Comparison of ENCODE assay signal across 14 cellular contexts in the genomic region with DNA sequence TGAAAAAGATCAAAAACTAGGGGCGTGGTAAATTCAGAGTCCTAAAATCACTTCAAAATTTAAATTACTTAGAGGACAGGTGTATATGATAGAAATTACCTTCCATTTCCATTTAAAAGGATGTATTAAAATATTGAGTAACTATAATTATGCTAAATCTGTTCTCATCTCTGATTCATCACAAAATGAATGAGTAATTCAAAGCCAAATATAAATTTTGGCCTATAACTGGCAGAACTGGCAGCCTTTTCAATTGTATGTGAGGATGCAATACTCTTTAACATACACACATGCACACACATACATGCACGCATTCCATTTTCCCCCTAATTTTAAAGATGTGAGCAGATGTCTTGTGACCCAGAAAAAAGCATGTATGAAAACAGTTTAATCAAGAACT.
DNase-seq lines count a peak whose midpoint lies in the region; ATAC-seq and TF ChIP-seq lines count a peak whose summit lies in the region.
"Had no signal": no experiment of that assay in that cellular context is flagged by ENCODE, and none has a peak within 500 bp of the region (broad histone marks: within the 10 kb centered on the region; RNA-seq: fewer than 3 reads in every experiment).

No MANE protein-coding gene starts in this region.

- no peak for ATAC-seq in PC-3
- ATAC-seq: GM23338 had no signal

- TF ChIP-seq CTCF in PC-3 (conservative IDR thresholded peaks at IDR 0.05; ENCODE audit: low read depth, low read length) (no peak), epithelial cell of esophagus (IDR thresholded peaks at IDR 0.05; ENCODE audit: insufficient read depth, low read depth, low read length, missing control alignments) (no peak), tibial artery (IDR thresholded peaks at IDR 0.05) (no peak)

- intact Hi-C loops in PC-3 (cut with micrococcal nuclease) = loop anchor here (5.0 kb wide), 1 partner anchor 58 kb away; no protein-coding TSS in a partner anchor
- intact Hi-C loops in tibial artery (cut with DNase I; ENCODE audit: low total_unique reads) = no loop called here

- H3K4me2 ChIP-seq in GM23248 (ENCODE audit: unreplicated experiment) (no peak overlapping the region), PC-3 (ENCODE audit: low read length) (no peak overlapping the region)
- H3K4me2 ChIP-seq: GM23338 had no signal

- H3F3A ChIP-seq in GM23248 (ENCODE audit: insufficient read depth) = no peaks in the 10 kb centered on the region
- H3F3A ChIP-seq in PC-3 (ENCODE audit: low read length, unreplicated experiment) = no peaks in the 10 kb centered on the region

- H3K36me3 ChIP-seq in GM23248 (ENCODE audit: low read depth) (no peaks in the 10 kb centered on the region), PC-3 (ENCODE audit: low read depth, low read length) (no peaks in the 10 kb centered on the region), tibial artery (no peaks in the 10 kb centered on the region)
- H3K36me3 ChIP-seq: HAP-1 had no signal

- H4K20me1 ChIP-seq in GM23248 (ENCODE audit: insufficient read depth) (no peaks in the 10 kb centered on the region), PC-3 (ENCODE audit: low read length) (no peaks in the 10 kb centered on the region)

- no peaks in the 10 kb centered on the region for H3K9me3 ChIP-seq in GM23248 (ENCODE audit: low read depth)
- no peaks in the 10 kb centered on the region for H3K9me3 ChIP-seq in PC-3 (ENCODE audit: low read length)
- no peaks in the 10 kb centered on the region for H3K9me3 ChIP-seq in tibial artery
- H3K9me3 ChIP-seq: HAP-1 had no signal

- CTCF ChIA-PET in PC-3 (lab: Charles Lee) = no interaction called here

- H3K79me2 ChIP-seq in GM23248 (ENCODE audit: insufficient read depth) (no peaks in the 10 kb centered on the region), PC-3 (ENCODE audit: low read length) (no peaks in the 10 kb centered on the region)

- H3K9me2 ChIP-seq in GM23248 (ENCODE audit: insufficient read depth) (no peaks in the 10 kb centered on the region), PC-3 (replicated peaks; ENCODE audit: low read length) (no peaks in the 10 kb centered on the region)

- POLR2A ChIA-PET in PC-3 (lab: Charles Lee; ENCODE audit: unreplicated experiment) = no interaction called here

- in situ Hi-C loops in GM23248 (cut with MboI) = no loop called here

- H3K4me3 ChIP-seq in GM23248 = no peak overlapping the region
- no peak overlapping the region for H3K4me3 ChIP-seq in PC-3 (ENCODE audit: low read length)
- no peak overlapping the region for H3K4me3 ChIP-seq in epithelial cell of esophagus (ENCODE audit: low read length)
- H3K4me3 ChIP-seq in tibial artery = no peak overlapping the region
- H3K4me3 ChIP-seq: GM23338, HAP-1 had no signal

- H2AFZ ChIP-seq in GM23248 (no peak overlapping the region), PC-3 (ENCODE audit: low read length) (no peak overlapping the region)
- H2AFZ ChIP-seq: GM23338 had no signal

- H3K27me3 ChIP-seq in GM23248 (replicated peaks; ENCODE audit: insufficient read depth) (no peaks in the 10 kb centered on the region), PC-3 (ENCODE audit: low read length) (no peaks in the 10 kb centered on the region), tibial artery (no peaks in the 10 kb centered on the region)

- no peak overlapping the region for H3K27ac ChIP-seq in GM23248
- H3K27ac ChIP-seq in PC-3 (ENCODE audit: low read length) = no peak overlapping the region
- H3K27ac ChIP-seq in tibial artery = no peak overlapping the region

- H3K4me1 ChIP-seq in GM23248 (ENCODE audit: insufficient read depth) (peaks cover 4% of the 10 kb centered on the region; the same call in 1 of the 2 replicates), PC-3 (ENCODE audit: insufficient read depth, low read length) (peaks cover 28% of the 10 kb centered on the region), tibial artery (no peaks in the 10 kb centered on the region)
- H3K4me1 ChIP-seq: HAP-1 had no signal

- H3K9ac ChIP-seq in GM23248 (no peak overlapping the region), PC-3 (ENCODE audit: low read length) (no peak overlapping the region)

- WGBS in GM23248 (ENCODE audit: low coverage in 1 of 2, low lambda C conversion rate in 2 of 2, missing lambda C conversion rate in 2 of 2), 2 experiments = 69 to 79% methylated on average over 2 of the region's 2 CpGs

- DNase-seq in GM23248 = peak; percentile 18
- peak; percentile 54 for DNase-seq in PC-3
- peak; percentile 41 for DNase-seq in epithelial cell of esophagus (ENCODE audit: low read depth)
- DNase-seq in tibial artery = no peak
- no peak for DNase-seq in stimulated activated CD4-positive, alpha-beta T cell treated with anti-CD3 and anti-CD28 coated beads, Interleukin-12 subunit alpha, Interleukin-12 subunit beta, amount 100 ng/mL, for 4 hours
- no peak for DNase-seq in GOT3 (lab: John Stamatoyannopoulos, UW)
- DNase-seq: C1 segment of cervical spinal cord; Calu3; CD4-positive, alpha-beta memory T cell; COR-L47; DMS53; DMS79 treated with DMSO at 0.1 percent for 48 hours had no signal

- BruUV-seq in PC-3 (replicated peaks; lab: Mats Ljungman, UMichigan) = no TSS peak

Comparison
In these comparisons a context has a peak if more than half of its experiments do, and no peak if none do; other contexts are left out.
1. DNase-seq: peak in GM23248 (single experiment), PC-3 (single experiment) and epithelial cell of esophagus (single experiment); none in tibial artery (0 of 2), stimulated activated CD4-positive, alpha-beta T cell treated with anti-CD3 and anti-CD28 coated beads, Interleukin-12 subunit alpha, Interleukin-12 subunit beta, amount 100 ng/mL, for 4 hours (single experiment) and GOT3 (single experiment).